Comparison of ENCODE assay signal across 9 cellular contexts in genomic region chr11:1748467-1749019, GRCh38. TPM values are rescaled to one million over a fixed set of nuclear protein-coding genes. Genes with fewer than 3 reads are reported as not detected.
A peak's percentile ranks its signal among the peaks of the same experiment; 100 is the strongest.
DNase-seq lines count a peak whose midpoint lies in the region; ATAC-seq and TF ChIP-seq lines count a peak whose summit lies in the region.
"Had no signal": no experiment of that assay in that cellular context is flagged by ENCODE, and none has a peak within 500 bp of the region (broad histone marks: within the 10 kb centered on the region; RNA-seq: fewer than 3 reads in every experiment).

No MANE protein-coding gene starts in this region.

- WGBS in lower leg skin, 2 donors: 2 to 8% methylated on average over 8 to 35 of the region's 61 CpGs

- TF ChIP-seq CTCF in choroid plexus epithelial cell (conservative IDR thresholded peaks at IDR 0.05; ENCODE audit: low read depth, low read length): no peak
- no peak for TF ChIP-seq CTCF in lower leg skin (IDR thresholded peaks at IDR 0.05)
- no peak for TF ChIP-seq CTCF in omental fat pad (IDR thresholded peaks at IDR 0.05)

- H3K4me3 ChIP-seq in choroid plexus epithelial cell (ENCODE audit: low read depth, low read length) (peak overlapping the region; percentile 40), lower leg skin (ENCODE audit: low read depth, poor library complexity, severe bottlenecking) (peak overlapping the region; percentile 26)
- H3K4me3 ChIP-seq: lung had no signal

- DNase-seq in NCI-H69 (lab: John Stamatoyannopoulos, UW) (peak; percentile 56), choroid plexus epithelial cell (ENCODE audit: low read depth) (no peak), lower leg skin (ENCODE audit: low spot score in 2 of 2) (no peak), substantia nigra (lab: John Stamatoyannopoulos, UW) (no peak), hepatic stellate cell (ENCODE audit: low spot score) (no peak), omental fat pad (ENCODE audit: low spot score) (no peak)
- DNase-seq: activated B cell treated with CpG ODN at 0.5 μM for 24 hours had no signal

- intact Hi-C loops in lower leg skin (cut with DNase I; ENCODE audit: low total_unique reads): no loop called here

- ATAC-seq in HG03354 (IDR thresholded peaks at IDR 0.05; ENCODE audit: poor library complexity, severe bottlenecking, unreplicated experiment) (no peak), omental fat pad (ENCODE audit: low FRiP score) (no peak)

- no peak for TF ChIP-seq POLR2A in lower leg skin (IDR thresholded peaks at IDR 0.05)

- peak overlapping the region; percentile 36 for H3K27ac ChIP-seq in substantia nigra (ENCODE audit: low read depth, low read length, poor library complexity, severe bottlenecking)

RNA-seq across cellular contexts. Expression of gene IFITM10, which starts 1.9 kb away (rescaled TPM):
- total RNA-seq in lower leg skin: 10 to 100 TPM in 1 of 4 donors, 1 to 10 TPM in 3; 2.5 to 13.7 (median 6.3) TPM
- 1 to 10 TPM in 3 of 4 donors, under 1 TPM in 1; 0.79 to 2.3 (median 1.6) TPM for total RNA-seq in omental fat pad
- total RNA-seq: activated B cell treated with CpG ODN at 0.5 μM for 24 hours had no signal

RNA-seq across cellular contexts. Expression of gene CTSD, which starts 15.2 kb away (rescaled TPM):
- 100 to 1,000 TPM; 573 to 913 (median 707) TPM for total RNA-seq in lower leg skin
- total RNA-seq in omental fat pad: 1,000 to 10,000 TPM in 1 of 4 donors, 100 to 1,000 TPM in 3; 359 to 1,165 (median 624) TPM

RNA-seq across cellular contexts. Expression of gene KRTAP5-6, which starts 51.5 kb away (rescaled TPM):
- total RNA-seq in lower leg skin (1 to 10 TPM in 1 of 4 donors, not detected in 3; 6.7 TPM), omental fat pad (not detected)
- total RNA-seq: activated B cell treated with CpG ODN at 0.5 μM for 24 hours, lung had no signal
